ENCODE assay signal across 30 cellular contexts in the genomic region with DNA sequence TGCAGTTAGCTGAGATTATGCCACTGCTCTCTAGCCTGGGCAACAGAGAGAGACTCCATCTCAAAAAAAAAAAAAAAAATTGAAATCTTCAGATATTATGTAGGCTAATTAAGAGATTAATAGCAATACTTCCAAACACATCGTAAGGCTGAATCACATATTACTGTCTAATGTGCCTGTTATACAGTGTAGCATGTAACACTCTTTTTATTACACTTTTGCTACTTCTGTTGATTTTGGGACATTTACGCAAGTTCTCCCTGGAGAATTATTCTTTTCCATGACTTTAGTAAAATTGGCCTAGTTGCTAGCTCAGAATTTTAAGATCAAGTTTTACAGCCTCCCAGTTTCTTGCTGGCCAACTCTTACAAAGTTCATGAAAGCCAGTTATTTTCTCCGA.
"Had no signal": no experiment of that assay in that cellular context is flagged by ENCODE, and none has a peak within 500 bp of the region (broad histone marks: within the 10 kb centered on the region; RNA-seq: fewer than 3 reads in every experiment).

No MANE protein-coding gene starts in this region.

- H3K4me3 ChIP-seq: pancreas, prostate gland, right lobe of liver, skin epidermis, smooth muscle cell, spleen, suprapubic skin, testis, tibial artery, upper lobe of left lung, vagina had no signal

- H3K4me1 ChIP-seq: pancreas, prostate gland, right lobe of liver, spleen, suprapubic skin, testis, tibial artery, upper lobe of left lung, vagina had no signal

- H3K9me3 ChIP-seq: neutrophil, pancreas, prostate gland, right lobe of liver, suprapubic skin, testis, tibial artery, vagina had no signal

- ATAC-seq: naive thymus-derived CD8-positive, alpha-beta T cell; natural killer cell treated with Interleukin-12 subunit alpha and Interleukin-12 subunit beta and Interleukin-15 and Interleukin-18, amount 100 ng/mL, for 72 hours; pancreas; right lobe of liver; stimulated activated memory B cell treated with anti-CD40 and anti-IgM and Interleukin-4, amounts not matched to agents 10 μg/mL and 1 μg/mL and 100 μg/mL, for 72 hours; stimulated activated naive CD8-positive, alpha-beta T cell treated with anti-CD3 and anti-CD28 coated beads, Interleukin-15, amount 100 ng/mL, for 72 hours; stimulated activated naive CD8-positive, alpha-beta T cell treated with anti-CD3 and anti-CD28 coated beads, Interleukin-15, Interleukin-2, amounts not matched to agents 100 U/mL and 50 U/mL, for 24 hours had no signal

- H3K27ac ChIP-seq: neutrophil, pancreas, prostate gland, right lobe of liver, skin epidermis, spleen, suprapubic skin, testis, tibial artery, upper lobe of left lung, vagina had no signal

- H3K27me3 ChIP-seq: neutrophil, pancreas, right lobe of liver, spleen, suprapubic skin, testis, tibial artery, upper lobe of left lung, vagina had no signal

- H3K4me2 ChIP-seq: smooth muscle cell had no signal

- DNase-seq: naive B cell; naive thymus-derived CD8-positive, alpha-beta T cell; nephron progenitor cell; nucleus accumbens; pancreas; retina; right cardiac atrium; right lobe of liver; spleen; stimulated activated CD4-positive, alpha-beta T cell treated with anti-CD3 and anti-CD28 coated beads, Interleukin-12 subunit alpha, Interleukin-12 subunit beta, amount 100 ng/mL, for 4 hours; stimulated activated CD4-positive, alpha-beta T cell treated with anti-CD3 and anti-CD28 coated beads, Interleukin-1b, Interleukin-23, amount 100 ng/mL, for 48 hours; stimulated activated CD4-positive, alpha-beta T cell treated with anti-CD3 and anti-CD28 coated beads, Interleukin-4, amount 100 ng/mL, for 1 hour; stimulated activated CD4-positive, alpha-beta T cell treated with anti-CD3 and anti-CD28 coated beads, Interleukin-4, amount 100 ng/mL, for 4 hours; stimulated activated CD8-positive, alpha-beta memory T cell treated with anti-CD3 and anti-CD28 coated beads, Interleukin-4, amount 100 ng/mL, for 48 hours; stimulated activated naive CD4-positive, alpha-beta T cell; stimulated activated naive CD8-positive, alpha-beta T cell treated with anti-CD3 and anti-CD28 coated beads, Interleukin-15, amount 100 ng/mL, for 72 hours; stimulated activated naive CD8-positive, alpha-beta T cell treated with anti-CD3 and anti-CD28 coated beads, Interleukin-15, Interleukin-2, amounts not matched to agents 100 U/mL and 50 U/mL, for 24 hours; substantia nigra; testis; tibial artery; trophoblast cell; upper lobe of left lung had no signal

- H3K36me3 ChIP-seq: neutrophil, pancreas, prostate gland, right lobe of liver, spleen, suprapubic skin, tibial artery, upper lobe of left lung, vagina had no signal
